In the genomic region with DNA sequence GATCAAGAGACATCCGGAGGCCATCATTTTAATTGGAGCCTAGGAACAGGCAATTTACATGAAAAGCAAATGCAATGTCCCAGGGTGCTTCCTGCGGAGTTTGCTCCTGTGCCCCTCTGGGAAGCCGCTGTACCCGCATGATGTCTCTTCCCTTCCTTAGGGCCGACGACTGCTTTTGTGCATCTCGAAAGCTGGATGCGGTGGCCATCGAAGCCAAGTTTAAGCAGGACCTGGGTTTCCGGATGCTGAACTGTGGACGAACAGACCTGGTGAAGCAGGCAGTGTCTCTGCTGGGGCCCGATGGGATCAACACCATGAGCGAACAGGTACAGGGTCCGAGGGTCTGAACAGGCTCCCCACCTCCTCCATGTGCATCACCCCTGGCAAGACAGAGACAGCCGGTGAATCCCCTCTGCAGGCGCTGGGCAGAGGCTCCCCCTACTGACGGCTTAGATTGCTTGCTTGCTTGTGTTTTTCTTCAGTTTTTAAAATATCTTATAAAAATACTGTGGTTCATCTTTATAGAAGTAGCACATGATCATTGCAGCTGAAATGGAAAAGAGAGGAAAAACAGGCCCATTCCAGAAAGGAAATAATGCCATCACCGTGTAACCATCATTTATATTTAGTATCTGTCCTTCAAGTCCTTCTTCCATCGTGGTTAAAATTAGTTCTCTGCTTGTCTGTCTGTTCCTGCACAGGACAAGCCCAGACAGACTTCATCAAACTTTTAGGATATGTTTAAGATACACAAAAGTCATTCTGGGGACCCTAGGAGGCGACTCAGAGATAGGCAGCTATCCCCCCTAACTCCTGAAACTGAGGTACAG, we compare ENCODE assay signal across 8 cellular contexts.
A peak's percentile ranks its signal among the peaks of the same experiment; 100 is the strongest.
DNase-seq lines count a peak whose midpoint lies in the region; ATAC-seq and TF ChIP-seq lines count a peak whose summit lies in the region.

No MANE protein-coding gene starts in this region.

- no peaks in the 10 kb centered on the region for H3K9me2 ChIP-seq in OCI-LY7 (ENCODE audit: insufficient read depth, low read length)

- H3K27me3 ChIP-seq in tibial artery, result peaks cover 0 to 6% of the 10 kb centered on the region in 2 donors

- H3K9me3 ChIP-seq in OCI-LY7 (ENCODE audit: low read length) (no peaks in the 10 kb centered on the region), tibial artery (no peaks in the 10 kb centered on the region)

- ATAC-seq in HG03097 (IDR thresholded peaks at IDR 0.05; ENCODE audit: low FRiP score, unreplicated experiment), result no peak
- ATAC-seq in HG03175 (IDR thresholded peaks at IDR 0.05; ENCODE audit: unreplicated experiment), result no peak

- no TSS peak for BruUV-seq in OCI-LY7 (replicated peaks; lab: Mats Ljungman, UMichigan)

- intact Hi-C loops in OCI-LY7 (cut with micrococcal nuclease; ENCODE audit: unreplicated experiment), result no loop called here
- intact Hi-C loops in tibial artery (cut with DNase I; ENCODE audit: low total_unique reads), result no loop called here

- H3K27ac Mint-ChIP-seq in osteocyte (ENCODE audit: unreplicated experiment), result no peak overlapping the region

- peaks cover 31% of the 10 kb centered on the region for H3K27me3 Mint-ChIP-seq in osteocyte (ENCODE audit: unreplicated experiment)

- POLR2A ChIA-PET in OCI-LY7 (lab: Charles Lee), result interaction anchor here (1.6 kb wide), 1 partner anchor 478 kb away, joined by 3 read pairs; no protein-coding TSS in a partner anchor

- CTCF ChIA-PET in OCI-LY7 (lab: Charles Lee; ENCODE audit: unreplicated experiment), result no interaction called here

- H3K4me1 Mint-ChIP-seq in osteocyte (ENCODE audit: unreplicated experiment), result no peaks in the 10 kb centered on the region

- H3K4me3 ChIP-seq in OCI-LY7 (ENCODE audit: low read depth, low read length, poor library complexity, severe bottlenecking) (no peak overlapping the region), epithelial cell of proximal tubule (ENCODE audit: low read depth, low read length) (no peak overlapping the region), tibial artery (no peak overlapping the region)

- H3K27ac ChIP-seq in C4-2B, result no peak overlapping the region
- no peak overlapping the region for H3K27ac ChIP-seq in OCI-LY7 (ENCODE audit: low read depth, low read length, poor library complexity, severe bottlenecking)
- H3K27ac ChIP-seq in tibial artery, result no peak overlapping the region

- no peaks in the 10 kb centered on the region for H3K79me2 ChIP-seq in OCI-LY7 (ENCODE audit: insufficient read depth, low read depth, low read length)

- TF ChIP-seq CTCF in C4-2B (conservative IDR thresholded peaks at IDR 0.05) (peak; percentile 84), GM20000 (IDR thresholded peaks at IDR 0.05; ENCODE audit: extremely low read depth, missing control alignments) (peak; percentile 32), OCI-LY7 (conservative IDR thresholded peaks at IDR 0.05; ENCODE audit: low read length) (peak; percentile 85), epithelial cell of proximal tubule (conservative IDR thresholded peaks at IDR 0.05; ENCODE audit: low read depth, low read length) (peak; percentile 86), osteocyte (IDR thresholded peaks at IDR 0.05) (peak; percentile 72), tibial artery (IDR thresholded peaks at IDR 0.05) (no peak)

- no peaks in the 10 kb centered on the region for H4K20me1 ChIP-seq in OCI-LY7 (ENCODE audit: insufficient read depth, low read length)

- H3K36me3 Mint-ChIP-seq in osteocyte (ENCODE audit: unreplicated experiment), result no peaks in the 10 kb centered on the region

- H3K4me1 ChIP-seq in OCI-LY7 (ENCODE audit: insufficient read depth, low read length, poor library complexity, severe bottlenecking), result no peaks in the 10 kb centered on the region
- H3K4me1 ChIP-seq in tibial artery, result no peaks in the 10 kb centered on the region

- no peaks in the 10 kb centered on the region for H3K36me3 ChIP-seq in OCI-LY7 (ENCODE audit: insufficient read depth, low read length)
- no peaks in the 10 kb centered on the region for H3K36me3 ChIP-seq in tibial artery

- DNase-seq in GM20000 (ENCODE audit: low spot score) (peak; percentile 43), OCI-LY7 (ENCODE audit: low spot score) (peak; percentile 38), epithelial cell of proximal tubule (ENCODE audit: low read depth) (no peak), osteocyte (ENCODE audit: extremely low spot score, unreplicated experiment) (no peak), tibial artery (no peak)

- no peaks in the 10 kb centered on the region for H3K9me3 Mint-ChIP-seq in osteocyte (ENCODE audit: unreplicated experiment)

- no peak overlapping the region for H2AFZ ChIP-seq in OCI-LY7 (ENCODE audit: low read length)

- no peak overlapping the region for H3K4me2 ChIP-seq in OCI-LY7 (ENCODE audit: low read length)

- H3K4me3 Mint-ChIP-seq in osteocyte (ENCODE audit: unreplicated experiment), result no peak overlapping the region

Comparison
In these comparisons a context has a peak if more than half of its experiments do, and no peak if none do; other contexts are left out.
1. CTCF ChIP-seq: peak in C4-2B (single experiment), GM20000 (single experiment), OCI-LY7 (single experiment), epithelial cell of proximal tubule (single experiment) and osteocyte (single experiment); none in tibial artery (0 of 2).
2. DNase-seq: peak in GM20000 (single experiment) and OCI-LY7 (single experiment); none in epithelial cell of proximal tubule (single experiment), osteocyte (single experiment) and tibial artery (0 of 2).